20 cellular contexts compared by ENCODE assay signal in genomic region chr2:134224005-134224404, GRCh38. TPM values are rescaled to one million over a fixed set of nuclear protein-coding genes. Genes with fewer than 3 reads are reported as not detected.
A peak's percentile ranks its signal among the peaks of the same experiment; 100 is the strongest.
DNase-seq lines count a peak whose midpoint lies in the region; ATAC-seq and TF ChIP-seq lines count a peak whose summit lies in the region.
"Had no signal": no experiment of that assay in that cellular context is flagged by ENCODE, and none has a peak within 500 bp of the region (broad histone marks: within the 10 kb centered on the region; RNA-seq: fewer than 3 reads in every experiment).

No MANE protein-coding gene starts in this region.

- no peak overlapping the region for H3K27ac ChIP-seq in AG04450 (ENCODE audit: low read depth, low read length)
- no peak overlapping the region for H3K27ac ChIP-seq in foreskin keratinocyte
- H3K27ac ChIP-seq: RWPE1, SJCRH30 had no signal

- H3K4me1 Mint-ChIP-seq in activated T-helper 17 cell treated with anti-CD3 and anti-CD28 coated beads, Interleukin-2, amount 50 U/mL, for 72 hours: peaks cover 75% of the 10 kb centered on the region

- no peaks in the 10 kb centered on the region for H3K27me3 Mint-ChIP-seq in activated T-helper 17 cell treated with anti-CD3 and anti-CD28 coated beads, Interleukin-2, amount 50 U/mL, for 72 hours
- H3K27me3 Mint-ChIP-seq: CD4-positive, alpha-beta memory T cell had no signal

- H3K9me3 Mint-ChIP-seq in activated T-helper 17 cell treated with anti-CD3 and anti-CD28 coated beads, Interleukin-2, amount 50 U/mL, for 72 hours: no peaks in the 10 kb centered on the region

- peaks cover under 1% of the 10 kb centered on the region for H3K4me1 ChIP-seq in foreskin keratinocyte
- H3K4me1 ChIP-seq: HAP-1, SJCRH30 had no signal

- CTCF ChIA-PET in AG04450 (lab: Charles Lee): interaction anchor here (0.9 to 3.3 kb wide), 5 partner anchors 17 to 339 kb away, joined by 3 to 16 read pairs (median 9); no protein-coding TSS in a partner anchor

- ATAC-seq in activated T-helper 17 cell treated with anti-CD3 and anti-CD28 coated beads, Interleukin-2, amount 50 U/mL, for 72 hours (replicated peaks): peak; percentile 71
- ATAC-seq in foreskin keratinocyte: no peak
- ATAC-seq: GM12878 had no signal

- DNase-seq in AG04450 (ENCODE audit: low read depth, low spot score) (peak; percentile 46), AG10803 (ENCODE audit: low read depth) (peak; percentile 44), fibroblast of mammary gland (ENCODE audit: low read depth) (peak; percentile 70), DMS53 (lab: John Stamatoyannopoulos, UW) (no peak), NCI-H524 treated with DMSO at 0.1 percent for 48 hours (lab: John Stamatoyannopoulos, UW) (no peak), dermis blood vessel endothelial cell (no peak), foreskin keratinocyte (no peak)
- DNase-seq: CD4-positive, alpha-beta memory T cell; DMS79; KBM-7; NCI-H1436; NCI-H2029; NCI-H2171 treated with DMSO at 0.1 percent for 48 hours; NCI-H446 treated with DMSO at 0.1 percent for 48 hours; NCI-H748 treated with DMSO at 0.1 percent for 48 hours; SJCRH30 had no signal

- no peaks in the 10 kb centered on the region for H3K36me3 Mint-ChIP-seq in activated T-helper 17 cell treated with anti-CD3 and anti-CD28 coated beads, Interleukin-2, amount 50 U/mL, for 72 hours (ENCODE audit: low read depth)

- H3K4me3 Mint-ChIP-seq in activated T-helper 17 cell treated with anti-CD3 and anti-CD28 coated beads, Interleukin-2, amount 50 U/mL, for 72 hours: peak overlapping the region; percentile 57
- H3K4me3 Mint-ChIP-seq: CD4-positive, alpha-beta memory T cell had no signal

- H3K9me3 ChIP-seq in AG04450 (ENCODE audit: control insufficient read depth, insufficient read depth, low read length): peaks cover 3% of the 10 kb centered on the region; the same call in 1 of the 2 replicates

- H3K27me3 ChIP-seq in AG04450 (ENCODE audit: control insufficient read depth, insufficient read depth, low read length): no peaks in the 10 kb centered on the region
- no peaks in the 10 kb centered on the region for H3K27me3 ChIP-seq in foreskin keratinocyte
- H3K27me3 ChIP-seq: SJCRH30 had no signal

- H3K4me3 ChIP-seq in AG04450 (ENCODE audit: low read depth, low read length) (no peak overlapping the region), AG10803 (ENCODE audit: low read length) (no peak overlapping the region), fibroblast of mammary gland (ENCODE audit: control insufficient read depth, low read depth, low read length) (no peak overlapping the region)
- H3K4me3 ChIP-seq: GM12878, HAP-1, SJCRH30 had no signal

- no peak for TF ChIP-seq CTCF in AG04450 (IDR thresholded peaks at IDR 0.05; ENCODE audit: low read depth, low read length)
- no peak for TF ChIP-seq CTCF in AG10803 (conservative IDR thresholded peaks at IDR 0.05; ENCODE audit: low read length)
- TF ChIP-seq CTCF in fibroblast of mammary gland (conservative IDR thresholded peaks at IDR 0.05; ENCODE audit: control insufficient read depth, insufficient read depth, low read depth, low read length): no peak
- no peak for TF ChIP-seq CTCF in foreskin keratinocyte (conservative IDR thresholded peaks at IDR 0.05)

- POLR2A ChIA-PET in AG04450 (lab: Yijun Ruan, JAX): interaction anchor here (0.7 to 1.1 kb wide), 4 partner anchors 17 to 210 kb away, joined by 3 read pairs; no protein-coding TSS in a partner anchor

- H3K27ac Mint-ChIP-seq in activated T-helper 17 cell treated with anti-CD3 and anti-CD28 coated beads, Interleukin-2, amount 50 U/mL, for 72 hours: peak overlapping the region; percentile 45

RNA-seq across cellular contexts. Expression of gene MGAT5, which starts 29.9 kb away (rescaled TPM):
- polyA plus RNA-seq in AG04450 (2011; rRNA removed) (115 and 119 TPM in 2 replicates), foreskin keratinocyte (11.9 and 14.6 TPM in 2 replicates)
- 166 and 172 TPM in 2 replicates for polyA minus RNA-seq in AG04450 (2011; rRNA and poly(A)+ RNA removed)
- total RNA-seq in activated T-helper 17 cell treated with anti-CD3 and anti-CD28 coated beads, Interleukin-2, amount 50 U/mL, for 72 hours: 10 to 100 TPM; 53.0 to 53.1 TPM
- total RNA-seq in dermis blood vessel endothelial cell (133 and 168 TPM in 2 replicates), foreskin keratinocyte (60.2 and 83.1 TPM in 2 replicates)

Comparison
In these comparisons a context has a peak if more than half of its experiments do, and no peak if none do; other contexts are left out.
1. DNase-seq: peak in AG04450 (single experiment), AG10803 (single experiment) and fibroblast of mammary gland (single experiment); none in DMS53 (single experiment), NCI-H524 treated with DMSO at 0.1 percent for 48 hours (single experiment), dermis blood vessel endothelial cell (single experiment) and foreskin keratinocyte (0 of 2).